23 cellular contexts compared by ENCODE assay signal in genomic region chr2:238505892-238506280, GRCh38.
"Had no signal": no experiment of that assay in that cellular context is flagged by ENCODE, and none has a peak within 500 bp of the region (broad histone marks: within the 10 kb centered on the region; RNA-seq: fewer than 3 reads in every experiment).

No MANE protein-coding gene starts in this region.

- H3K36me3 ChIP-seq: gastrocnemius medialis, left ventricle myocardium inferior, neural progenitor cell, prostate gland, uterus had no signal

- ATAC-seq: activated CD4-positive, CD25-positive, alpha-beta regulatory T cell treated with anti-CD3 and anti-CD28 coated beads, Interleukin-2, amount 50 U/mL, for 24 hours; activated CD8-positive, alpha-beta T cell treated with anti-CD3 and anti-CD28 coated beads for 36 hours; body of pancreas; gastrocnemius medialis; naive thymus-derived CD8-positive, alpha-beta T cell; right cardiac atrium; stimulated activated naive B cell treated with anti-CD40 and anti-IgM and Interleukin-4, amounts not matched to agents 10 μg/mL and 1 μg/mL and 100 μg/mL, for 72 hours; T-helper 17 cell had no signal

- H3K4me1 ChIP-seq: body of pancreas, gastrocnemius medialis, left ventricle myocardium inferior, prostate gland, testis, uterus had no signal

- H3K9me3 ChIP-seq: body of pancreas, gastrocnemius medialis, left ventricle myocardium inferior, prostate gland, testis, uterus had no signal

- H3K27me3 ChIP-seq: body of pancreas, dorsolateral prefrontal cortex, neural progenitor cell, testis, uterus had no signal

- H3K4me3 ChIP-seq: body of pancreas, dorsolateral prefrontal cortex, gastrocnemius medialis, left ventricle myocardium inferior, neural progenitor cell, prostate gland, testis, uterus had no signal

- DNase-seq: activated CD4-positive, alpha-beta T cell treated with anti-CD3 and anti-CD28 coated beads, Interleukin-2, amount 10 ng/mL, durations not matched to agents 7 days and 5 days; activated naive CD4-positive, alpha-beta T cell treated with Interleukin-2 at 50 U/mL for 16 hours; activated T-cell treated with anti-CD3 and anti-CD28 coated beads, Interleukin-2, amount 50 U/mL, for 4 hours; body of pancreas; gastrocnemius medialis; hypothalamus; left ventricle myocardium inferior; naive thymus-derived CD8-positive, alpha-beta T cell; right cardiac atrium; small intestine; stimulated activated CD4-positive, alpha-beta T cell treated with anti-CD3 and anti-CD28 coated beads, Interleukin-15, amount 100 ng/mL, for 24 hours; stimulated activated naive B cell treated with anti-CD40 and anti-IgM and Interleukin-4, amounts not matched to agents 10 μg/mL and 1 μg/mL and 100 μg/mL, for 72 hours; SW 1271; T-helper 17 cell; testis; trophoblast cell; uterus had no signal

- H3K27ac ChIP-seq: body of pancreas, dorsolateral prefrontal cortex, gastrocnemius medialis, left ventricle myocardium inferior, neural progenitor cell, prostate gland, testis, uterus, VCaP had no signal
